7 cellular contexts compared by ENCODE assay signal in genomic region chr6:159691133-159691962, GRCh38. TPM values are rescaled to one million over a fixed set of nuclear protein-coding genes. Genes with fewer than 3 reads are reported as not detected.
DNase-seq lines count a peak whose midpoint lies in the region; ATAC-seq and TF ChIP-seq lines count a peak whose summit lies in the region.

No MANE protein-coding gene starts in this region.

- H3K4me2 ChIP-seq in DND-41 (ENCODE audit: insufficient read depth, low read length) (peak overlapping the region; percentile 89), OCI-LY3 (ENCODE audit: low read length) (peak overlapping the region; percentile 90)

- peaks cover 37% of the 10 kb centered on the region for H3K36me3 ChIP-seq in DND-41 (ENCODE audit: insufficient read depth, low read length)
- H3K36me3 ChIP-seq in OCI-LY3 (replicated peaks; ENCODE audit: low read depth, low read length) = peaks cover 15% of the 10 kb centered on the region
- peaks cover 7 to 11% of the 10 kb centered on the region in 2 donors for H3K36me3 ChIP-seq in stomach smooth muscle (ENCODE audit: control insufficient read depth in 2 of 2, insufficient read depth in 2 of 2, low read length in 2 of 2)

- peak overlapping the region; percentile 46; the same call in 1 of the 2 replicates for H2AFZ ChIP-seq in DND-41 (ENCODE audit: low read depth, low read length)
- no peak overlapping the region for H2AFZ ChIP-seq in OCI-LY3 (ENCODE audit: low read depth, low read length)

- H3K27me3 ChIP-seq in DND-41 (ENCODE audit: insufficient read depth, low read length, poor library complexity) = no peaks in the 10 kb centered on the region
- no peaks in the 10 kb centered on the region for H3K27me3 ChIP-seq in OCI-LY3 (ENCODE audit: low read depth, low read length)
- no peaks in the 10 kb centered on the region for H3K27me3 ChIP-seq in stomach smooth muscle (ENCODE audit: control insufficient read depth in 1 of 2, insufficient read depth in 2 of 2, low read length in 2 of 2)

- H3K9me3 ChIP-seq in DND-41 (ENCODE audit: insufficient read depth, low read length, severe bottlenecking) (no peaks in the 10 kb centered on the region), OCI-LY3 (ENCODE audit: insufficient read depth, low read length) (no peaks in the 10 kb centered on the region), stomach smooth muscle (ENCODE audit: control insufficient read depth in 2 of 2, low read length in 2 of 2) (no peaks in the 10 kb centered on the region)

- ATAC-seq in DND-41 (ENCODE audit: insufficient read depth, low read depth) (no peak), left colon (peak; percentile 22)

- CTCF ChIA-PET in HEK293T (lab: Yijun Ruan, JAX) = interaction anchor here (0.7 to 1.3 kb wide), 5 partner anchors 10 to 172 kb away, joined by 3 read pairs; no protein-coding TSS in a partner anchor

- POLR2A ChIA-PET in HEK293T (lab: Yijun Ruan, JAX) = interaction anchor here (0.8 to 3.5 kb wide), 6 partner anchors 8 to 99 kb away, joined by 4 to 25 read pairs (median 6); partner anchors contain the start of genes ACAT2, MRPL18, TCP1 and WTAP

- intact Hi-C loops in left colon (cut with DNase I, micrococcal nuclease) = loop anchor here in 1 of 2 donors (5.0 kb wide), 1 partner anchor 36 kb away; the partner anchor contains the start of gene WTAP

- DNase-seq in DND-41 (peak; percentile 22), HEK293T (ENCODE audit: extremely low spot score) (peak; percentile 45), cardiac fibroblast (ENCODE audit: low read depth in 2 of 2) (peak; percentile 97), left colon (no peak), UCSD-AML1 (lab: John Stamatoyannopoulos, UW; ENCODE audit: unreplicated experiment) (no peak)

- H3K79me2 ChIP-seq in DND-41 (ENCODE audit: insufficient read depth, low read length) = peaks cover 56% of the 10 kb centered on the region
- H3K79me2 ChIP-seq in OCI-LY3 (ENCODE audit: low read length) = peaks cover 58% of the 10 kb centered on the region

- H3K4me3 ChIP-seq in DND-41 (ENCODE audit: low read depth in 1 of 2, low read length in 2 of 2) (peak overlapping the region; percentile 76 to 81; a peak in 3 of 4 replicates), OCI-LY3 (ENCODE audit: low read length) (peak overlapping the region; percentile 85), cardiac fibroblast (replicated peaks in 1 of 2; ENCODE audit: low read depth in 2 of 2, low read length in 2 of 2) (peak overlapping the region; percentile 74 to 83), stomach smooth muscle (ENCODE audit: low read length in 2 of 2) (peak overlapping the region; percentile 92)

- H3K4me1 ChIP-seq in DND-41 (ENCODE audit: insufficient read depth, low read length) = peaks cover 30% of the 10 kb centered on the region
- peaks cover 24% of the 10 kb centered on the region; the same call in 1 of the 2 replicates for H3K4me1 ChIP-seq in OCI-LY3 (ENCODE audit: low read length)
- H3K4me1 ChIP-seq in stomach smooth muscle (ENCODE audit: control insufficient read depth, insufficient read depth, low read length) = peaks cover 29% of the 10 kb centered on the region

- peak overlapping the region; percentile 95 for H3K27ac ChIP-seq in DND-41 (ENCODE audit: low read length)
- H3K27ac ChIP-seq in OCI-LY3 (ENCODE audit: low read length) = peak overlapping the region; percentile 73
- H3K27ac ChIP-seq in stomach smooth muscle (ENCODE audit: low read length) = peak overlapping the region; percentile 91

- TF ChIP-seq CTCF in DND-41 (IDR thresholded peaks at IDR 0.05; ENCODE audit: borderline replicate concordance, extremely low read depth, low read length, poor library complexity, severe bottlenecking) (peak; percentile 94), OCI-LY3 (IDR thresholded peaks at IDR 0.05; ENCODE audit: low read depth, low read length) (peak; percentile 54), cardiac fibroblast (IDR thresholded peaks at IDR 0.05; ENCODE audit: low read depth, low read length) (peak; percentile 69)

- peaks cover 16% of the 10 kb centered on the region for H4K20me1 ChIP-seq in DND-41 (ENCODE audit: insufficient read depth, low read length)
- H4K20me1 ChIP-seq in OCI-LY3 (ENCODE audit: insufficient read depth, low read length) = no peaks in the 10 kb centered on the region

- H3K9ac ChIP-seq in DND-41 (ENCODE audit: low read depth, low read length) (peak overlapping the region; percentile 85), OCI-LY3 (ENCODE audit: low read length) (peak overlapping the region; percentile 72), stomach smooth muscle (ENCODE audit: low read length in 2 of 2) (peak overlapping the region; percentile 83 to 89)

TF ChIP-seq in HEK293T, 16 proteins besides CTCF, POLR2A, EP300 and RAD21:
- TF ChIP-seq, protein P1, sequence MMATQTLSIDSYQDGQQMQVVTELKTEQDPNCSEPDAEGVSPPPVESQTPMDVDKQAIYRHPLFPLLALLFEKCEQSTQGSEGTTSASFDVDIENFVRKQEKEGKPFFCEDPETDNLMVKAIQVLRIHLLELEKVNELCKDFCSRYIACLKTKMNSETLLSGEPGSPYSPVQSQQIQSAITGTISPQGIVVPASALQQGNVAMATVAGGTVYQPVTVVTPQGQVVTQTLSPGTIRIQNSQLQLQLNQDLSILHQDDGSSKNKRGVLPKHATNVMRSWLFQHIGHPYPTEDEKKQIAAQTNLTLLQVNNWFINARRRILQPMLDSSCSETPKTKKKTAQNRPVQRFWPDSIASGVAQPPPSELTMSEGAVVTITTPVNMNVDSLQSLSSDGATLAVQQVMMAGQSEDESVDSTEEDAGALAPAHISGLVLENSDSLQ (IDR thresholded peaks at IDR 0.05) = peak; percentile 31; the same call in 1 of the 2 replicates
- no peak for TF ChIP-seq SP1 (IDR thresholded peaks at IDR 0.05)

RNA-seq across cellular contexts. Expression of gene SOD2, which starts 1.7 kb away (rescaled TPM):
- 100 to 1,000 TPM; 284 to 402 TPM for total RNA-seq in left colon

RNA-seq across cellular contexts. Expression of gene WTAP, which starts 36.0 kb away (rescaled TPM):
- total RNA-seq in left colon = 10 to 100 TPM; 73.4 to 79.3 TPM

Comparison
In these comparisons a context has a peak if more than half of its experiments do, and no peak if none do; other contexts are left out.
1. DNase-seq: peak in DND-41 (single experiment), HEK293T (single experiment) and cardiac fibroblast (2 of 2); none in left colon (0 of 2) and UCSD-AML1 (single experiment).
2. Peak in every context shown above with its lines, with median percentiles within 50 percentile points of each other: H3K27ac ChIP-seq, H3K4me3 ChIP-seq, H3K9ac ChIP-seq and CTCF ChIP-seq.